In genomic region chr18:36176177-36176584, GRCh38 we compare ENCODE assay signal across 26 cellular contexts. TPM values are rescaled to one million over a fixed set of nuclear protein-coding genes. Genes with fewer than 3 reads are reported as not detected.
DNase-seq lines count a peak whose midpoint lies in the region; ATAC-seq and TF ChIP-seq lines count a peak whose summit lies in the region.
"Had no signal": no experiment of that assay in that cellular context is flagged by ENCODE, and none has a peak within 500 bp of the region (broad histone marks: within the 10 kb centered on the region; RNA-seq: fewer than 3 reads in every experiment).

No MANE protein-coding gene starts in this region.

- TF ChIP-seq CTCF in Peyer's patch (IDR thresholded peaks at IDR 0.05) (no peak), colonic mucosa (IDR thresholded peaks at IDR 0.05) (no peak), mucosa of descending colon (IDR thresholded peaks at IDR 0.05) (no peak)

- H3K4me3 Mint-ChIP-seq in stimulated activated memory B cell treated with anti-CD40 and anti-IgM and Interleukin-4, amounts not matched to agents 10 μg/mL and 1 μg/mL and 100 μg/mL, for 72 hours, result no peak overlapping the region
- H3K4me3 Mint-ChIP-seq: activated CD4-positive, alpha-beta memory T cell treated with anti-CD3 and anti-CD28 coated beads for 36 hours; activated naive CD4-positive, alpha-beta T cell treated with anti-CD3 and anti-CD28 coated beads, Interleukin-2, amount 50 U/mL, for 24 hours had no signal

- TF ChIP-seq POLR2A in Peyer's patch (IDR thresholded peaks at IDR 0.05), result no peak

- H3K27ac Mint-ChIP-seq in stimulated activated memory B cell treated with anti-CD40 and anti-IgM and Interleukin-4, amounts not matched to agents 10 μg/mL and 1 μg/mL and 100 μg/mL, for 72 hours, result no peak overlapping the region
- H3K27ac Mint-ChIP-seq: activated CD4-positive, alpha-beta memory T cell treated with anti-CD3 and anti-CD28 coated beads for 36 hours; activated T-helper 2 cell treated with anti-CD3 and anti-CD28 coated beads, Interferon-gamma antibody, Interleukin-2, Interleukin-4, amounts not matched to agents 10 μg/mL and 5 μg/mL and 100 μg/mL, durations not matched to agents 14 hours and 24 hours and 36 hours had no signal

- peak; percentile 13 for DNase-seq in ELR (ENCODE audit: low read depth)
- DNase-seq in Peyer's patch, result peak in 2 of 3 donors; percentile 85 to 89
- peak; percentile 85 for DNase-seq in colonic mucosa
- DNase-seq in mucosa of descending colon, result peak; percentile 83 to 91 (median 84)
- no peak for DNase-seq in epidermal melanocyte (ENCODE audit: insufficient read length, low spot score)
- DNase-seq in C1 segment of cervical spinal cord (lab: John Stamatoyannopoulos, UW), result no peak
- DNase-seq in SKM-1 treated with dmso at 0.1 percent for 144 hours (lab: John Stamatoyannopoulos, UW; ENCODE audit: unreplicated experiment), result no peak
- DNase-seq: activated CD4-positive, alpha-beta memory T cell treated with anti-CD3 and anti-CD28 coated beads for 36 hours; activated CD8-positive, alpha-beta memory T cell treated with anti-CD3 and anti-CD28 coated beads, Interleukin-2, amount 50 U/mL, for 4 hours; amniotic stem cell; BE2C; DMS153; effector CD4-positive, alpha-beta T cell; HCEC 1CT; left ventricle myocardium inferior; naive B cell; NCI-H1092; NCI-H1694; NCI-H82; right cardiac atrium; stimulated activated CD4-positive, alpha-beta T cell treated with anti-CD3 and anti-CD28 coated beads, Interleukin-4, amount 100 ng/mL, for 24 hours had no signal

- peaks cover 36% of the 10 kb centered on the region for H3K36me3 Mint-ChIP-seq in stimulated activated memory B cell treated with anti-CD40 and anti-IgM and Interleukin-4, amounts not matched to agents 10 μg/mL and 1 μg/mL and 100 μg/mL, for 72 hours

- H3K4me1 Mint-ChIP-seq in stimulated activated memory B cell treated with anti-CD40 and anti-IgM and Interleukin-4, amounts not matched to agents 10 μg/mL and 1 μg/mL and 100 μg/mL, for 72 hours, result peaks cover 28% of the 10 kb centered on the region

- H3K4me1 ChIP-seq in Peyer's patch (peaks cover 0 to 15% (median 3%) of the 10 kb centered on the region in 4 donors), colonic mucosa (peaks cover 5% of the 10 kb centered on the region), mucosa of descending colon (ENCODE audit: low read depth) (peaks cover 15% of the 10 kb centered on the region)
- H3K4me1 ChIP-seq: BE2C had no signal

- H3K36me3 ChIP-seq in Peyer's patch (peaks cover 0 to 38% (median 0%) of the 10 kb centered on the region in 3 donors), colonic mucosa (no peaks in the 10 kb centered on the region), mucosa of descending colon (ENCODE audit: low read depth) (no peaks in the 10 kb centered on the region)
- H3K36me3 ChIP-seq: BE2C had no signal

- intact Hi-C loops in colonic mucosa (cut with DNase I), result no loop called here
- intact Hi-C loops in mucosa of descending colon (cut with DNase I, micrococcal nuclease), result no loop called here

- ATAC-seq in mucosa of descending colon, result peak; percentile 99
- no peak for ATAC-seq in stimulated activated memory B cell treated with anti-CD40 and anti-IgM and Interleukin-4, amounts not matched to agents 10 μg/mL and 1 μg/mL and 100 μg/mL, for 72 hours
- ATAC-seq: activated CD4-positive, CD25-positive, alpha-beta regulatory T cell treated with anti-CD3 and anti-CD28 coated beads, Interleukin-2, amount 50 U/mL, for 24 hours; right cardiac atrium had no signal

- H3K27ac ChIP-seq in Peyer's patch, result peak overlapping the region in 3 of 4 donors; percentile 11 to 80 (median 40)
- H3K27ac ChIP-seq in colonic mucosa, result peak overlapping the region; percentile 48
- H3K27ac ChIP-seq: left ventricle myocardium inferior, tibial nerve had no signal

- H3K27me3 Mint-ChIP-seq in stimulated activated memory B cell treated with anti-CD40 and anti-IgM and Interleukin-4, amounts not matched to agents 10 μg/mL and 1 μg/mL and 100 μg/mL, for 72 hours, result no peaks in the 10 kb centered on the region
- H3K27me3 Mint-ChIP-seq: activated CD4-positive, alpha-beta memory T cell treated with anti-CD3 and anti-CD28 coated beads for 36 hours; activated naive CD4-positive, alpha-beta T cell treated with anti-CD3 and anti-CD28 coated beads, Interleukin-2, amount 50 U/mL, for 24 hours; naive B cell had no signal

- H3K9me3 Mint-ChIP-seq in stimulated activated memory B cell treated with anti-CD40 and anti-IgM and Interleukin-4, amounts not matched to agents 10 μg/mL and 1 μg/mL and 100 μg/mL, for 72 hours, result no peaks in the 10 kb centered on the region
- H3K9me3 Mint-ChIP-seq: activated CD4-positive, alpha-beta memory T cell treated with anti-CD3 and anti-CD28 coated beads for 36 hours; activated naive CD4-positive, alpha-beta T cell treated with anti-CD3 and anti-CD28 coated beads, Interleukin-2, amount 50 U/mL, for 24 hours; activated T-helper 2 cell treated with anti-CD3 and anti-CD28 coated beads, Interferon-gamma antibody, Interleukin-2, Interleukin-4, amounts not matched to agents 10 μg/mL and 5 μg/mL and 100 μg/mL, durations not matched to agents 14 hours and 24 hours and 36 hours; naive B cell had no signal

- no peak overlapping the region for H3K9ac ChIP-seq in colonic mucosa (ENCODE audit: low read depth in 2 of 2, low read length in 2 of 2)

- H3K27me3 ChIP-seq in Peyer's patch (no peaks in the 10 kb centered on the region), colonic mucosa (no peaks in the 10 kb centered on the region)
- H3K27me3 ChIP-seq: BE2C, tibial nerve had no signal

- H3K9me3 ChIP-seq in Peyer's patch (no peaks in the 10 kb centered on the region), colonic mucosa (no peaks in the 10 kb centered on the region), mucosa of descending colon (no peaks in the 10 kb centered on the region)
- H3K9me3 ChIP-seq: BE2C, left ventricle myocardium inferior, tibial nerve had no signal

- H3K4me3 ChIP-seq in Peyer's patch (no peak overlapping the region), colonic mucosa (no peak overlapping the region), mucosa of descending colon (no peak overlapping the region)
- H3K4me3 ChIP-seq: left ventricle myocardium inferior, tibial nerve had no signal

RNA-seq across cellular contexts. Expression of gene MOCOS, which starts 11.1 kb away (rescaled TPM):
- total RNA-seq in Peyer's patch (10 to 100 TPM in 3 of 4 donors, 1 to 10 TPM in 1; 5.0 to 34.0 (median 25.4) TPM), colonic mucosa (10 to 100 TPM in 1 of 2 donors, 1 to 10 TPM in 1; 6.8 to 10.0 TPM), mucosa of descending colon (1 to 10 TPM; 3.3 to 4.7 (median 4.4) TPM)

RNA-seq across cellular contexts. Expression of gene ELP2, which starts 46.5 kb away (rescaled TPM):
- 10 to 100 TPM; 41.2 to 74.6 (median 55.7) TPM for total RNA-seq in Peyer's patch
- total RNA-seq in colonic mucosa, result 10 to 100 TPM; 48.3 to 51.6 TPM
- 10 to 100 TPM; 45.4 to 62.9 (median 55.4) TPM for total RNA-seq in mucosa of descending colon

RNA-seq across cellular contexts. Expression of gene SLC39A6, which starts 47.0 kb away (rescaled TPM):
- 10 to 100 TPM in 1 of 4 donors, 1 to 10 TPM in 3; 7.4 to 13.0 (median 8.2) TPM for total RNA-seq in Peyer's patch
- total RNA-seq in colonic mucosa, result 10 to 100 TPM in 1 of 2 donors, 1 to 10 TPM in 1; 9.9 to 15.3 TPM
- total RNA-seq in mucosa of descending colon, result 10 to 100 TPM in 2 of 3 donors, 1 to 10 TPM in 1; 6.6 to 23.3 (median 10.3) TPM

Comparison
In these comparisons a context has a peak if more than half of its experiments do, and no peak if none do; other contexts are left out.
1. DNase-seq: peak in ELR (single experiment), Peyer's patch (2 of 3), colonic mucosa (single experiment) and mucosa of descending colon (3 of 3); none in epidermal melanocyte (single experiment), C1 segment of cervical spinal cord (0 of 14) and SKM-1 treated with dmso at 0.1 percent for 144 hours (single experiment).